In genomic region chr16:82655720-82656500, GRCh38 we compare ENCODE assay signal across 15 cellular contexts. TPM values are rescaled to one million over a fixed set of nuclear protein-coding genes. Genes with fewer than 3 reads are reported as not detected.
DNase-seq lines count a peak whose midpoint lies in the region; ATAC-seq, FAIRE-seq and TF ChIP-seq lines count a peak whose summit lies in the region.
"Had no signal": no experiment of that assay in that cellular context is flagged by ENCODE, and none has a peak within 500 bp of the region (broad histone marks: within the 10 kb centered on the region; RNA-seq: fewer than 3 reads in every experiment).

No MANE protein-coding gene starts in this region.

- H3K4me1 ChIP-seq in KMS-11 (ENCODE audit: low read depth, poor library complexity, severe bottlenecking) (peaks cover 97% of the 10 kb centered on the region), astrocyte (ENCODE audit: insufficient read depth, low read length) (peaks cover 41% of the 10 kb centered on the region), trophoblast cell (ENCODE audit: control insufficient read depth in 1 of 2, insufficient read depth in 2 of 2, low read length in 2 of 2) (peaks cover 16 to 21% of the 10 kb centered on the region in 2 experiments)

- no peak for TF ChIP-seq CTCF in KMS-11 (conservative IDR thresholded peaks at IDR 0.05; ENCODE audit: low read depth, low read length)
- TF ChIP-seq CTCF in astrocyte (IDR thresholded peaks at IDR 0.05; ENCODE audit: insufficient read depth, low read depth, low read length): no peak

- H2AK5ac ChIP-seq in trophoblast cell (ENCODE audit: low read length): no peak overlapping the region

- H3K36me3 ChIP-seq in KMS-11 (ENCODE audit: insufficient read depth) (no peaks in the 10 kb centered on the region), astrocyte (ENCODE audit: insufficient read depth, low read length) (no peaks in the 10 kb centered on the region), trophoblast cell (ENCODE audit: control insufficient read depth in 1 of 2, insufficient read depth in 2 of 2, low read length in 2 of 2) (no peaks in the 10 kb centered on the region)
- H3K36me3 ChIP-seq: colonic mucosa had no signal

- H3K27me3 ChIP-seq in KMS-11 (ENCODE audit: insufficient read depth, low read depth): no peaks in the 10 kb centered on the region
- no peaks in the 10 kb centered on the region for H3K27me3 ChIP-seq in astrocyte (ENCODE audit: insufficient read depth, low read length)
- H3K27me3 ChIP-seq in trophoblast cell (ENCODE audit: insufficient read depth, low read length): no peaks in the 10 kb centered on the region
- H3K27me3 ChIP-seq: colonic mucosa had no signal

- peak overlapping the region; percentile 96 for H3K4me2 ChIP-seq in KMS-11
- H3K4me2 ChIP-seq in astrocyte (ENCODE audit: low read length): peak overlapping the region; percentile 81
- no peak overlapping the region for H3K4me2 ChIP-seq in trophoblast cell (ENCODE audit: low read length)
- H3K4me2 ChIP-seq: A549, GM23338 had no signal

- intact Hi-C loops in activated CD4-positive, alpha-beta T cell treated with anti-CD3 and anti-CD28 coated beads for 36 hours (cut with DNase I, micrococcal nuclease): loop anchor here (1.0 to 10.0 kb wide), 6 partner anchors 15 to 1151 kb away; partner anchors contain the start of gene HSBP1 (in 1 of the 2)

- no peak for FAIRE-seq in astrocyte (lab: Jason Lieb, UNC)
- FAIRE-seq: A549, urothelium cell line had no signal

- H3K14ac ChIP-seq in trophoblast cell (ENCODE audit: low read length): no peak overlapping the region

- 100% methylated on average over 1 of the region's 5 CpGs for WGBS in trophoblast cell (ENCODE audit: extremely low coverage, insufficient coverage, insufficient read length)

- H3K23ac ChIP-seq in trophoblast cell (ENCODE audit: low read length): no peak overlapping the region

- H2BK12ac ChIP-seq in trophoblast cell (ENCODE audit: low read length): no peak overlapping the region

- no peak overlapping the region for H3K18ac ChIP-seq in trophoblast cell (ENCODE audit: low read length)

- peaks cover 15% of the 10 kb centered on the region for H3K79me1 ChIP-seq in trophoblast cell (ENCODE audit: low read length)

- no peak overlapping the region for H3K4me3 Mint-ChIP-seq in activated CD4-positive, alpha-beta T cell treated with anti-CD3 and anti-CD28 coated beads for 36 hours
- no peak overlapping the region for H3K4me3 Mint-ChIP-seq in astrocyte (ENCODE audit: unreplicated experiment)
- H3K4me3 Mint-ChIP-seq: activated B cell treated with CpG ODN at 0.5 μM for 24 hours, GM23338 had no signal

- CTCF ChIA-PET in activated CD4-positive, alpha-beta T cell treated with anti-CD3 and anti-CD28 coated beads for 36 hours (lab: Charles Lee): interaction anchor here (0.5 to 3.1 kb wide), 5 partner anchors 9 to 392 kb away, joined by 3 to 8 read pairs (median 3); no protein-coding TSS in a partner anchor

- H2AFZ ChIP-seq in KMS-11 (ENCODE audit: low read depth) (peak overlapping the region; percentile 5; the same call in 1 of the 2 replicates), astrocyte (ENCODE audit: low read depth, low read length) (no peak overlapping the region), trophoblast cell (ENCODE audit: insufficient read depth, low read length, poor library complexity) (no peak overlapping the region)
- H2AFZ ChIP-seq: GM23338 had no signal

- no peaks in the 10 kb centered on the region for H3K27me3 Mint-ChIP-seq in activated CD4-positive, alpha-beta T cell treated with anti-CD3 and anti-CD28 coated beads for 36 hours
- no peaks in the 10 kb centered on the region for H3K27me3 Mint-ChIP-seq in astrocyte (ENCODE audit: low read depth, unreplicated experiment)
- H3K27me3 Mint-ChIP-seq: activated B cell treated with CpG ODN at 0.5 μM for 24 hours had no signal

- H3K27ac ChIP-seq in KMS-11 (peak overlapping the region; percentile 99), astrocyte (ENCODE audit: low read depth, low read length) (peak overlapping the region; percentile 93), trophoblast cell (ENCODE audit: low read depth, low read length) (no peak overlapping the region)
- H3K27ac ChIP-seq: colonic mucosa had no signal

- no peak overlapping the region for H3K4ac ChIP-seq in trophoblast cell (ENCODE audit: low read depth, low read length)

- no peaks in the 10 kb centered on the region for H3K36me3 Mint-ChIP-seq in activated CD4-positive, alpha-beta T cell treated with anti-CD3 and anti-CD28 coated beads for 36 hours (ENCODE audit: low read depth)
- no peaks in the 10 kb centered on the region for H3K36me3 Mint-ChIP-seq in astrocyte (ENCODE audit: low read depth, unreplicated experiment)

- H3K27ac Mint-ChIP-seq in activated CD4-positive, alpha-beta T cell treated with anti-CD3 and anti-CD28 coated beads for 36 hours: peak overlapping the region; percentile 81
- H3K27ac Mint-ChIP-seq in astrocyte (ENCODE audit: unreplicated experiment): peak overlapping the region; percentile 96
- H3K27ac Mint-ChIP-seq: activated B cell treated with CpG ODN at 0.5 μM for 24 hours had no signal

- no peak for ATAC-seq in activated CD4-positive, alpha-beta T cell treated with anti-CD3 and anti-CD28 coated beads for 36 hours
- ATAC-seq in HG03571 (IDR thresholded peaks at IDR 0.05; ENCODE audit: unreplicated experiment): no peak
- ATAC-seq: A549, GM23338 had no signal

- H3K9ac ChIP-seq in KMS-11 (peak overlapping the region; percentile 95), astrocyte (ENCODE audit: low read length) (peak overlapping the region; percentile 65), trophoblast cell (ENCODE audit: low read length) (no peak overlapping the region)

- H3K4me3 ChIP-seq in KMS-11 (IDR thresholded peaks at IDR 0.05; ENCODE audit: insufficient read depth, low read depth, low read length): no peak overlapping the region
- H3K4me3 ChIP-seq in astrocyte (ENCODE audit: insufficient read depth, low read depth, low read length): no peak overlapping the region
- H3K4me3 ChIP-seq in trophoblast cell (ENCODE audit: low read depth, low read length): no peak overlapping the region
- H3K4me3 ChIP-seq: A549, colonic mucosa, GM23338 had no signal

- POLR2A ChIA-PET in activated CD4-positive, alpha-beta T cell treated with anti-CD3 and anti-CD28 coated beads for 36 hours (lab: Charles Lee): no interaction called here

- H4K12ac ChIP-seq in trophoblast cell (ENCODE audit: low read depth, low read length): no peak overlapping the region

- H3K9me3 Mint-ChIP-seq in activated CD4-positive, alpha-beta T cell treated with anti-CD3 and anti-CD28 coated beads for 36 hours (ENCODE audit: low read depth): no peaks in the 10 kb centered on the region
- H3K9me3 Mint-ChIP-seq in astrocyte (ENCODE audit: unreplicated experiment): no peaks in the 10 kb centered on the region
- H3K9me3 Mint-ChIP-seq: activated B cell treated with CpG ODN at 0.5 μM for 24 hours, GM23338 had no signal

- H3K79me2 ChIP-seq in KMS-11 (ENCODE audit: insufficient read depth, low read depth): no peaks in the 10 kb centered on the region
- H3K79me2 ChIP-seq in astrocyte (ENCODE audit: insufficient read depth, low read length): peaks cover 72% of the 10 kb centered on the region
- no peaks in the 10 kb centered on the region for H3K79me2 ChIP-seq in trophoblast cell (ENCODE audit: control insufficient read depth, insufficient read depth, low read length, poor library complexity)

- no peaks in the 10 kb centered on the region for H3K9me3 ChIP-seq in astrocyte (ENCODE audit: insufficient read depth, low read depth, low read length)
- no peaks in the 10 kb centered on the region for H3K9me3 ChIP-seq in trophoblast cell (ENCODE audit: insufficient read depth, low read depth, low read length)
- H3K9me3 ChIP-seq: A549, colonic mucosa had no signal

- H3K4me1 Mint-ChIP-seq in activated CD4-positive, alpha-beta T cell treated with anti-CD3 and anti-CD28 coated beads for 36 hours: peaks cover 89% of the 10 kb centered on the region
- H3K4me1 Mint-ChIP-seq in astrocyte (ENCODE audit: low read depth, unreplicated experiment): peaks cover 71% of the 10 kb centered on the region

- no peaks in the 10 kb centered on the region for H4K20me1 ChIP-seq in KMS-11 (ENCODE audit: insufficient read depth)
- H4K20me1 ChIP-seq in astrocyte (ENCODE audit: insufficient read depth, low read length): no peaks in the 10 kb centered on the region

- no peak overlapping the region for H2BK5ac ChIP-seq in trophoblast cell (ENCODE audit: low read depth, low read length, poor library complexity)

- DNase-seq in activated CD4-positive, alpha-beta T cell treated with anti-CD3 and anti-CD28 coated beads for 36 hours: no peak
- no peak for DNase-seq in activated CD4-positive, alpha-beta T cell treated with anti-CD3 and anti-CD28 coated beads for 1 hour
- DNase-seq in astrocyte (ENCODE audit: low read depth): no peak
- no peak for DNase-seq in trophoblast cell
- no peak for DNase-seq in DMS153 treated with DMSO at 0.1 percent for 48 hours (lab: John Stamatoyannopoulos, UW; ENCODE audit: unreplicated experiment)
- DNase-seq in cortex of kidney (lab: John Stamatoyannopoulos, UW): no peak
- DNase-seq: activated B cell treated with CpG ODN at 0.5 μM for 24 hours, NCI-H1417, NCI-H524 treated with DMSO at 0.1 percent for 48 hours had no signal

- H4K8ac ChIP-seq in trophoblast cell (ENCODE audit: low read depth, low read length): no peak overlapping the region

- H4K91ac ChIP-seq in trophoblast cell (ENCODE audit: low read depth, low read length): no peak overlapping the region

- H2BK120ac ChIP-seq in trophoblast cell (ENCODE audit: insufficient read depth, low read length, poor library complexity): peak overlapping the region; percentile 0

RNA-seq across cellular contexts. Expression of gene CDH13, which starts 29.1 kb away (rescaled TPM):
- not detected for total RNA-seq in activated CD4-positive, alpha-beta T cell treated with anti-CD3 and anti-CD28 coated beads for 36 hours
- total RNA-seq in astrocyte: 23.0 and 41.7 TPM in 2 replicates
- 11.5 and 11.7 TPM in 2 replicates for polyA plus RNA-seq in trophoblast cell (2013)
- total RNA-seq: activated B cell treated with CpG ODN at 0.5 μM for 24 hours had no signal
- polyA plus RNA-seq: A549 had no signal

Comparison
In these comparisons a context has a peak if more than half of its experiments do, and no peak if none do; other contexts are left out.
1. RNA of gene CDH13, which starts 29.1 kb away (total RNA-seq): 23.0 to 41.7 TPM in astrocyte; not detected in activated CD4-positive, alpha-beta T cell treated with anti-CD3 and anti-CD28 coated beads for 36 hours; every median in the first group is over 10 times any median in the second.